8 cellular contexts compared by ENCODE assay signal in genomic region chr17:7439462-7440112, GRCh38. TPM values are rescaled to one million over a fixed set of nuclear protein-coding genes. Genes with fewer than 3 reads are reported as not detected.
DNase-seq lines count a peak whose midpoint lies in the region; ATAC-seq and TF ChIP-seq lines count a peak whose summit lies in the region.

Gene FGF11 (plus strand): TSS chr17:7439512. CDS start chr17:7439621, 109 bp downstream.

- DNase-seq in T-helper 2 cell treated with Interferon-gamma antibody and Interleukin-4, amounts not matched to agents 5 μg/mL and 100 μg/mL, for 36 hours (ENCODE audit: low spot score) = peak; percentile 12
- DNase-seq in glutamatergic neuron = no peak
- no peak for DNase-seq in renal cortical epithelial cell (ENCODE audit: low read depth)
- DNase-seq in nucleus accumbens (lab: John Stamatoyannopoulos, UW) = no peak
- no peak for DNase-seq in OCI-M2 (lab: John Stamatoyannopoulos, UW; ENCODE audit: unreplicated experiment)
- no peak for DNase-seq in HCEC 1CT

- H3K4me1 Mint-ChIP-seq in T-helper 2 cell treated with Interferon-gamma antibody and Interleukin-4, amounts not matched to agents 5 μg/mL and 100 μg/mL, for 36 hours (ENCODE audit: low read depth) = peaks cover 27% of the 10 kb centered on the region
- H3K4me1 Mint-ChIP-seq in glutamatergic neuron (ENCODE audit: low read depth, unreplicated experiment) = peaks cover 17% of the 10 kb centered on the region

- ATAC-seq in HG03045 (IDR thresholded peaks at IDR 0.05; ENCODE audit: unreplicated experiment) = no peak

- no peaks in the 10 kb centered on the region for H3K9me3 Mint-ChIP-seq in T-helper 2 cell treated with Interferon-gamma antibody and Interleukin-4, amounts not matched to agents 5 μg/mL and 100 μg/mL, for 36 hours
- H3K9me3 Mint-ChIP-seq in glutamatergic neuron (ENCODE audit: unreplicated experiment) = peaks cover 18% of the 10 kb centered on the region

- H3K36me3 Mint-ChIP-seq in T-helper 2 cell treated with Interferon-gamma antibody and Interleukin-4, amounts not matched to agents 5 μg/mL and 100 μg/mL, for 36 hours (ENCODE audit: low read depth) = peaks cover 17% of the 10 kb centered on the region
- no peaks in the 10 kb centered on the region for H3K36me3 Mint-ChIP-seq in glutamatergic neuron (ENCODE audit: unreplicated experiment)

- peak; percentile 11 for TF ChIP-seq POLR2A in GM10847 (IDR thresholded peaks at IDR 0.05; ENCODE audit: extremely low read depth, insufficient read length)

- H3K4me3 Mint-ChIP-seq in T-helper 2 cell treated with Interferon-gamma antibody and Interleukin-4, amounts not matched to agents 5 μg/mL and 100 μg/mL, for 36 hours = peak within 1 kb of the TSS; percentile 88
- H3K4me3 Mint-ChIP-seq in glutamatergic neuron (ENCODE audit: unreplicated experiment) = peak within 1 kb of the TSS; percentile 92

- no peak for TF ChIP-seq CTCF in glutamatergic neuron (IDR thresholded peaks at IDR 0.05; ENCODE audit: partially characterized antibody, unreplicated experiment)

- H3K27me3 Mint-ChIP-seq in T-helper 2 cell treated with Interferon-gamma antibody and Interleukin-4, amounts not matched to agents 5 μg/mL and 100 μg/mL, for 36 hours (ENCODE audit: low read depth) = peaks cover 49% of the 10 kb centered on the region
- peaks cover 24% of the 10 kb centered on the region for H3K27me3 Mint-ChIP-seq in glutamatergic neuron (ENCODE audit: unreplicated experiment)

- peak within 1 kb of the TSS; percentile 75 for H3K27ac Mint-ChIP-seq in T-helper 2 cell treated with Interferon-gamma antibody and Interleukin-4, amounts not matched to agents 5 μg/mL and 100 μg/mL, for 36 hours
- H3K27ac Mint-ChIP-seq in glutamatergic neuron (ENCODE audit: unreplicated experiment) = peak within 1 kb of the TSS; percentile 73

RNA-seq across cellular contexts. Expression of gene FGF11, which starts in this region (rescaled TPM):
- total RNA-seq in glutamatergic neuron (ENCODE audit: unreplicated experiment) (4.8 TPM), renal cortical epithelial cell (3.3 and 10.7 TPM in 2 replicates)
